1 cellular context compared by ENCODE assay signal in genomic region chr3:58164916-58165821, GRCh38.
A peak's percentile ranks its signal among the peaks of the same experiment; 100 is the strongest.
TF ChIP-seq lines count a peak whose summit lies in the region.

No MANE protein-coding gene starts in this region.

TF ChIP-seq in HepG2, 621 proteins besides CTCF, POLR2A, EP300 and RAD21 (continued from another document):
- TF ChIP-seq, protein P1, sequence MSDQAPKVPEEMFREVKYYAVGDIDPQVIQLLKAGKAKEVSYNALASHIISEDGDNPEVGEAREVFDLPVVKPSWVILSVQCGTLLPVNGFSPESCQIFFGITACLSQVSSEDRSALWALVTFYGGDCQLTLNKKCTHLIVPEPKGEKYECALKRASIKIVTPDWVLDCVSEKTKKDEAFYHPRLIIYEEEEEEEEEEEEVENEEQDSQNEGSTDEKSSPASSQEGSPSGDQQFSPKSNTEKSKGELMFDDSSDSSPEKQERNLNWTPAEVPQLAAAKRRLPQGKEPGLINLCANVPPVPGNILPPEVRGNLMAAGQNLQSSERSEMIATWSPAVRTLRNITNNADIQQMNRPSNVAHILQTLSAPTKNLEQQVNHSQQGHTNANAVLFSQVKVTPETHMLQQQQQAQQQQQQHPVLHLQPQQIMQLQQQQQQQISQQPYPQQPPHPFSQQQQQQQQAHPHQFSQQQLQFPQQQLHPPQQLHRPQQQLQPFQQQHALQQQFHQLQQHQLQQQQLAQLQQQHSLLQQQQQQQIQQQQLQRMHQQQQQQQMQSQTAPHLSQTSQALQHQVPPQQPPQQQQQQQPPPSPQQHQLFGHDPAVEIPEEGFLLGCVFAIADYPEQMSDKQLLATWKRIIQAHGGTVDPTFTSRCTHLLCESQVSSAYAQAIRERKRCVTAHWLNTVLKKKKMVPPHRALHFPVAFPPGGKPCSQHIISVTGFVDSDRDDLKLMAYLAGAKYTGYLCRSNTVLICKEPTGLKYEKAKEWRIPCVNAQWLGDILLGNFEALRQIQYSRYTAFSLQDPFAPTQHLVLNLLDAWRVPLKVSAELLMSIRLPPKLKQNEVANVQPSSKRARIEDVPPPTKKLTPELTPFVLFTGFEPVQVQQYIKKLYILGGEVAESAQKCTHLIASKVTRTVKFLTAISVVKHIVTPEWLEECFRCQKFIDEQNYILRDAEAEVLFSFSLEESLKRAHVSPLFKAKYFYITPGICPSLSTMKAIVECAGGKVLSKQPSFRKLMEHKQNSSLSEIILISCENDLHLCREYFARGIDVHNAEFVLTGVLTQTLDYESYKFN (CRISPR knock-in tag; conservative IDR thresholded peaks at IDR 0.05): 0 out of 2 replicates have a peak, but pooled peaks have one; percentile 19
- TF ChIP-seq, protein P2, sequence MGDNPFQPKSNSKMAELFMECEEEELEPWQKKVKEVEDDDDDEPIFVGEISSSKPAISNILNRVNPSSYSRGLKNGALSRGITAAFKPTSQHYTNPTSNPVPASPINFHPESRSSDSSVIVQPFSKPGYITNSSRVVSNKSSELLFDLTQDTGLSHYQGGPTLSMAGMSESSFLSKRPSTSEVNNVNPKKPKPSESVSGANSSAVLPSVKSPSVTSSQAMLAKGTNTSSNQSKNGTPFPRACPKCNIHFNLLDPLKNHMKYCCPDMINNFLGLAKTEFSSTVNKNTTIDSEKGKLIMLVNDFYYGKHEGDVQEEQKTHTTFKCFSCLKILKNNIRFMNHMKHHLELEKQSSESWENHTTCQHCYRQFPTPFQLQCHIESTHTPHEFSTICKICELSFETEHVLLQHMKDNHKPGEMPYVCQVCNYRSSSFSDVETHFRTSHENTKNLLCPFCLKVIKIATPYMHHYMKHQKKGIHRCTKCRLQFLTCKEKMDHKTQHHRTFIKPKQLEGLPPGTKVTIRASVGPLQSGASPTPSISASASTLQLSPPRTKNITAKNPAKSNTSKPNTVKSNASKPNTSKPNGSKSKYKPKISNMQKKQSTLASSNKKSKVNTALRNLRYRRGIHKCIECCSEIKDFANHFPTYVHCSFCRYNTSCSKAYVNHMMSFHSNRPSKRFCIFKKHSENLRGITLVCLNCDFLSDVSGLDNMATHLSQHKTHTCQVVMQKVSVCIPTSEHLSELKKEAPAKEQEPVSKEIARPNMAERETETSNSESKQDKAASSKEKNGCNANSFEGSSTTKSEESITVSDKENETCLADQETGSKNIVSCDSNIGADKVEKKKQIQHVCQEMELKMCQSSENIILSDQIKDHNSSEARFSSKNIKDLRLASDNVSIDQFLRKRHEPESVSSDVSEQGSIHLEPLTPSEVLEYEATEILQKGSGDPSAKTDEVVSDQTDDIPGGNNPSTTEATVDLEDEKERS (CRISPR knock-in tag; IDR thresholded peaks at IDR 0.05): no peak
- TF ChIP-seq, protein P3, sequence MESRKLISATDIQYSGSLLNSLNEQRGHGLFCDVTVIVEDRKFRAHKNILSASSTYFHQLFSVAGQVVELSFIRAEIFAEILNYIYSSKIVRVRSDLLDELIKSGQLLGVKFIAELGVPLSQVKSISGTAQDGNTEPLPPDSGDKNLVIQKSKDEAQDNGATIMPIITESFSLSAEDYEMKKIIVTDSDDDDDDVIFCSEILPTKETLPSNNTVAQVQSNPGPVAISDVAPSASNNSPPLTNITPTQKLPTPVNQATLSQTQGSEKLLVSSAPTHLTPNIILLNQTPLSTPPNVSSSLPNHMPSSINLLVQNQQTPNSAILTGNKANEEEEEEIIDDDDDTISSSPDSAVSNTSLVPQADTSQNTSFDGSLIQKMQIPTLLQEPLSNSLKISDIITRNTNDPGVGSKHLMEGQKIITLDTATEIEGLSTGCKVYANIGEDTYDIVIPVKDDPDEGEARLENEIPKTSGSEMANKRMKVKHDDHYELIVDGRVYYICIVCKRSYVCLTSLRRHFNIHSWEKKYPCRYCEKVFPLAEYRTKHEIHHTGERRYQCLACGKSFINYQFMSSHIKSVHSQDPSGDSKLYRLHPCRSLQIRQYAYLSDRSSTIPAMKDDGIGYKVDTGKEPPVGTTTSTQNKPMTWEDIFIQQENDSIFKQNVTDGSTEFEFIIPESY (CRISPR knock-in tag; IDR thresholded peaks at IDR 0.05): peak; percentile 83; the same call in 1 of the 2 replicates
- TF ChIP-seq PITX1 (CRISPR knock-in tag; IDR thresholded peaks at IDR 0.05): no peak
- TF ChIP-seq, protein P4, sequence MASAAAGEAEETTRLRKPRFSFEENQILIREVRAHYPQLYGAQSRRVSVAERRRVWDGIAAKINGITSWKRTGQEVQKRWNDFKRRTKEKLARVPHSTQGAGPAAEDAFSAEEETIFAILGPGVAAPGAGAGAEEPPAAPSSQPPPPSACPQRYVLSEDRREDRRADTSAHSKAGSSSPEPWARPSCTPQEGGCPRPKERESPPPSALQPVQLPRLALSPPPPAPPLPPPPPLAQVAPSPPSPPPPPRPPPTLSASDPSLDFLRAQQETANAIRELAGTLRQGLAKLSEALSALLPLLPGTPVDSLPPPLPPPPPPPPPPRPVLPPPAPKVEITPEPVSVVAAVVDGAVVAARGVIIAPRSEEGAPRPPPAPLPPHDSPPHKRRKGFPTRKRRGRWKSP (CRISPR knock-in tag; IDR thresholded peaks at IDR 0.05): 0 out of 2 replicates have a peak, but pooled peaks have one; percentile 29
- 0 out of 2 replicates have a peak, but pooled peaks have one; percentile 14 for TF ChIP-seq HDAC2 (CRISPR knock-in tag; IDR thresholded peaks at IDR 0.05)
- TF ChIP-seq SALL1 (CRISPR knock-in tag; IDR thresholded peaks at IDR 0.05): 0 out of 2 replicates have a peak, but pooled peaks have one; percentile 9
